6 cellular contexts compared by ENCODE assay signal in genomic region chr20:4723553-4723952, GRCh38. TPM values are rescaled to one million over a fixed set of nuclear protein-coding genes. Genes with fewer than 3 reads are reported as not detected.
"Had no signal": no experiment of that assay in that cellular context is flagged by ENCODE, and none has a peak within 500 bp of the region (broad histone marks: within the 10 kb centered on the region; RNA-seq: fewer than 3 reads in every experiment).

No MANE protein-coding gene starts in this region.

RNA-seq across cellular contexts. Expression of gene PRND, which starts 1.8 kb away (rescaled TPM):
- total RNA-seq: M059J, PC-3, Peyer's patch, Right ventricle myocardium superior, SJSA1 had no signal
- polyA plus RNA-seq: SK-N-SH had no signal
